Comparison of ENCODE assay signal across 9 cellular contexts in genomic region chr12:64180951-64181350, GRCh38. TPM values are rescaled to one million over a fixed set of nuclear protein-coding genes. Genes with fewer than 3 reads are reported as not detected.
DNase-seq lines count a peak whose midpoint lies in the region; ATAC-seq and TF ChIP-seq lines count a peak whose summit lies in the region.
"Had no signal": no experiment of that assay in that cellular context is flagged by ENCODE, and none has a peak within 500 bp of the region (broad histone marks: within the 10 kb centered on the region; RNA-seq: fewer than 3 reads in every experiment).

No MANE protein-coding gene starts in this region.

- peak overlapping the region in 6 of 10 donors; percentile 15 to 78 (median 43) for H3K27ac ChIP-seq in heart right ventricle

- no peaks in the 10 kb centered on the region for H3K36me3 ChIP-seq in heart right ventricle

- H3K36me3 Mint-ChIP-seq in stimulated activated naive B cell treated with anti-CD40 and anti-IgM and Interleukin-4, amounts not matched to agents 10 μg/mL and 1 μg/mL and 100 μg/mL, for 72 hours, result peaks cover 9 to 18% of the 10 kb centered on the region in 2 donors

- intact Hi-C loops in heart right ventricle (cut with DNase I), result loop anchor here (1.0 to 10.0 kb wide), 9 partner anchors 54 to 339 kb away; partner anchors contain the start of gene SRGAP1 (in 6 of the 10)

- ATAC-seq in heart right ventricle (peak; percentile 56 to 78 (median 72)), GM21737 (IDR thresholded peaks at IDR 0.05; ENCODE audit: unreplicated experiment) (no peak), GM18867 (IDR thresholded peaks at IDR 0.05; ENCODE audit: unreplicated experiment) (no peak), HG02973 (IDR thresholded peaks at IDR 0.05; ENCODE audit: unreplicated experiment) (no peak), HG03432 (IDR thresholded peaks at IDR 0.05; ENCODE audit: unreplicated experiment) (no peak)
- no peak for ATAC-seq in stimulated activated naive B cell treated with anti-CD40 and anti-IgM and Interleukin-4, amounts not matched to agents 10 μg/mL and 1 μg/mL and 100 μg/mL, for 72 hours (replicated peaks)

- peak overlapping the region; percentile 52 for H3K27ac Mint-ChIP-seq in stimulated activated naive B cell treated with anti-CD40 and anti-IgM and Interleukin-4, amounts not matched to agents 10 μg/mL and 1 μg/mL and 100 μg/mL, for 72 hours

- no peak overlapping the region for H3K4me3 Mint-ChIP-seq in stimulated activated naive B cell treated with anti-CD40 and anti-IgM and Interleukin-4, amounts not matched to agents 10 μg/mL and 1 μg/mL and 100 μg/mL, for 72 hours

- H3K4me3 ChIP-seq in heart right ventricle, result peak overlapping the region in 1 of 10 donors; percentile 6

- 54 to 57% methylated on average over 5 of the region's 5 CpGs for WGBS in heart right ventricle, 2 donors

- H3K4me1 ChIP-seq in heart right ventricle, result peaks cover 0 to 37% (median 12%) of the 10 kb centered on the region in 9 donors

- no peaks in the 10 kb centered on the region for H3K4me1 Mint-ChIP-seq in stimulated activated naive B cell treated with anti-CD40 and anti-IgM and Interleukin-4, amounts not matched to agents 10 μg/mL and 1 μg/mL and 100 μg/mL, for 72 hours

- no peaks in the 10 kb centered on the region for H3K27me3 ChIP-seq in heart right ventricle

- TF ChIP-seq CTCF in heart right ventricle (IDR thresholded peaks at IDR 0.05), result no peak

- DNase-seq in H4 (ENCODE audit: low spot score) (peak; percentile 62), astrocyte of the hippocampus (ENCODE audit: low read depth, low spot score) (peak; percentile 60), heart right ventricle (peak in 1 of 2 donors; percentile 18)
- no peak for DNase-seq in stimulated activated naive B cell treated with anti-CD40 and anti-IgM and Interleukin-4, amounts not matched to agents 10 μg/mL and 1 μg/mL and 100 μg/mL, for 72 hours
- DNase-seq: activated CD8-positive, alpha-beta memory T cell treated with anti-CD3 and anti-CD28 coated beads for 24 hours had no signal

- peaks cover 0 to 2% of the 10 kb centered on the region in 2 donors for H3K9me3 Mint-ChIP-seq in stimulated activated naive B cell treated with anti-CD40 and anti-IgM and Interleukin-4, amounts not matched to agents 10 μg/mL and 1 μg/mL and 100 μg/mL, for 72 hours

- no peaks in the 10 kb centered on the region for H3K9me3 ChIP-seq in heart right ventricle

- H3K27me3 Mint-ChIP-seq in stimulated activated naive B cell treated with anti-CD40 and anti-IgM and Interleukin-4, amounts not matched to agents 10 μg/mL and 1 μg/mL and 100 μg/mL, for 72 hours, result no peaks in the 10 kb centered on the region

RNA-seq across cellular contexts. Expression of gene KICS2, which starts 41.1 kb away (rescaled TPM):
- 3.2 and 5.3 TPM in 2 replicates for total RNA-seq in H4 (2014; rRNA removed; shearing (Covaris generic))
- 1 to 10 TPM; 3.2 to 6.1 (median 4.2) TPM for total RNA-seq in heart right ventricle
- polyA plus RNA-seq in heart right ventricle, result 1 to 10 TPM; 1.8 to 2.6 TPM

Comparison
In these comparisons a context has a peak if more than half of its experiments do, and no peak if none do; other contexts are left out.
1. ATAC-seq: peak in heart right ventricle (8 of 8); none in stimulated activated naive B cell treated with anti-CD40 and anti-IgM and Interleukin-4, amounts not matched to agents 10 μg/mL and 1 μg/mL and 100 μg/mL, for 72 hours (0 of 2), GM21737 (single experiment), GM18867 (single experiment), HG02973 (single experiment) and HG03432 (single experiment).